ENCODE assay signal across 18 cellular contexts in the genomic region with DNA sequence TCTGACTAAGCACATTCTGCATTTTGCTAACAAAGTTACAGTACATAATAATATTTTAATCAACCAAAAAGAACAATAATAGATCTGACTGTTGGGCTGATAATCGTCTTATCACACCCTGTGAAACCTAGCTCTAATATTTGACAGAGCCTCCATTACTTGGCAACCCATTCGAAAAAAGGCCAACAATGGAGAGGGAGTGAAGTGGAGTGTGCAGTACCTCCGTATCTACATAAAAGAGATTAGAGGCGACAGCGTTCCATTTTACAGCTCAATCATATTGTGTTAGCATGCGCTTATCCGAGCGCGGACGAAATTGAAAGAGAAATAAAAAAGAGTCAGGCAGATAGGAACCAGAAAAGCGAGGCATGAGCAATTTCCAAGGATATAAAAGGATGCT.
"Had no signal": no experiment of that assay in that cellular context is flagged by ENCODE, and none has a peak within 500 bp of the region (broad histone marks: within the 10 kb centered on the region; RNA-seq: fewer than 3 reads in every experiment).

No MANE protein-coding gene starts in this region.

- H3K36me3 ChIP-seq: adrenal gland, left lung had no signal

- H3K27ac ChIP-seq: adrenal gland, cardiac muscle cell, dorsolateral prefrontal cortex, epithelial cell of prostate, left lung had no signal

- H3K4me3 ChIP-seq: adrenal gland, cardiac muscle cell, dorsolateral prefrontal cortex, left lung had no signal

- DNase-seq: activated CD4-positive, alpha-beta T cell treated with anti-CD3 and anti-CD28 coated beads, Interleukin-2, amount 50 U/mL, for 1 hour; activated CD8-positive, alpha-beta memory T cell treated with anti-CD3 and anti-CD28 coated beads, Interleukin-2, amount 50 U/mL, for 4 hours; activated effector memory CD4-positive, alpha-beta T cell treated with Interleukin-2 at 50 U/mL for 16 hours; activated T-cell treated with anti-CD3 and anti-CD28 coated beads, Interleukin-2, amount 50 U/mL, for 4 hours; adrenal gland; dorsolateral prefrontal cortex; endodermal cell; foreskin fibroblast; left lung; nephron progenitor cell; occipital lobe; stimulated activated naive CD8-positive, alpha-beta T cell treated with anti-CD3 and anti-CD28 coated beads, Interleukin-15, amount 100 ng/mL, for 72 hours; T-helper 1 cell; T-helper 9 cell had no signal

- H3K9me3 ChIP-seq: adrenal gland, left lung had no signal

- H3K27me3 ChIP-seq: adrenal gland, cardiac muscle cell, dorsolateral prefrontal cortex, left lung had no signal

- H3K4me1 ChIP-seq: left lung had no signal

- ATAC-seq: activated CD4-positive, CD25-positive, alpha-beta regulatory T cell treated with anti-CD3 and anti-CD28 coated beads, Interleukin-2, amount 50 U/mL, for 24 hours; activated naive CD4-positive, alpha-beta T cell treated with anti-CD3 and anti-CD28 coated beads, Interleukin-2, amount 50 U/mL, for 72 hours; activated T-cell treated with anti-CD3 and anti-CD28 coated beads, Interleukin-2, amount 50 U/mL, for 4 hours; left lung; stimulated activated naive CD8-positive, alpha-beta T cell treated with anti-CD3 and anti-CD28 coated beads, Interleukin-15, amount 100 ng/mL, for 72 hours had no signal
